ENCODE assay signal across 9 cellular contexts in the genomic region with DNA sequence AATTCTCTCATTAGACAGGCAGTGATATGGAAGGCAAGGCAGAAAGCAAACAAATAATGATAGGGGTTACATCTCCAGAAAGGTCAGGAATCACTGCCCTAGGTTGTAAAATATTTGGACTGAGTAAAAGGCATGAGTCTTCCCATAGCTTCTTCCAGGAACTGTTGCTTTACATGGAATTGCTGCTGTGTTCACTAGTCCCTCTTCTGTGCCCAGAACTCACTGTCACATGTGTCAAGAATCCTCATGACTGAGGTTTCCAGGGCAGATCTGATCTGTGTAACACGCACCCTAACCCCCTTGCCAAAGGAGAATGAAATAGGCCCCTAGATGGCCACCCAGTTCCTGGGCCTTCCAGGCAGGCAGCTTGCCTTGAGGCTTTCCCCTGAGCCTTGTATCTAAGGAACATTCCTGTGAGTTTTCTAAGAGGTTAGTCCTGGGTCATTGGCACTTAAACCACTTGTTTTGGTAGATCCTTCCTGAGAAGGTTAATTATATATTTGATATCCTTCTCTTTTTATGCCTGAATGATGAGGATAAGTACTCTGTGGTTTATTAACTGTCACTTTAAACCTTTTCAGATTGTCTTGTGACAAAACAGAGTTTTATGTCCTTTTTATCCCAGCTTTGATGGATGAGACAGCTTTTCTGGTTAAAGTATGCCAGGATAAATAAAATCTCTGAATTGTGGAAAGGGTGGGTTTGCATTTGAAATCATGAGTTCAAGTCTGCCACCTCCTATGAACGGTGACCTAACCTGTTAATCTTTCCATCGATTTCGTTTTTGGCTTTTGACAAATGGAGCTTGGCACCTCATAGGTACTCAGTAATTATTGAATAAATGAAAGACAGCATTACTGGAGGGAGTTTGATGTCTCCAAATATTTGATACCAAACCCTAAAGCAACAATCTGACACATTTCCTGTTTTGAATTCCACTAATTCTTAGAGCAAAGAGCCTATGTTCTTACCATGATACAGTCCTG.
DNase-seq lines count a peak whose midpoint lies in the region; ATAC-seq, FAIRE-seq and TF ChIP-seq lines count a peak whose summit lies in the region.
"Had no signal": no experiment of that assay in that cellular context is flagged by ENCODE, and none has a peak within 500 bp of the region (broad histone marks: within the 10 kb centered on the region; RNA-seq: fewer than 3 reads in every experiment).

No MANE protein-coding gene starts in this region.

- H3K9ac ChIP-seq in astrocyte (ENCODE audit: low read length) (no peak overlapping the region), mesenchymal stem cell (ENCODE audit: low read length) (peak overlapping the region; percentile 27)

- H2AFZ ChIP-seq in astrocyte (ENCODE audit: low read depth, low read length) (no peak overlapping the region), mesenchymal stem cell (ENCODE audit: low read depth, low read length) (no peak overlapping the region)

- no peaks in the 10 kb centered on the region for H3K9me3 ChIP-seq in astrocyte (ENCODE audit: insufficient read depth, low read depth, low read length)
- H3K9me3 ChIP-seq in mesenchymal stem cell (ENCODE audit: control insufficient read depth, low read length) = no peaks in the 10 kb centered on the region

- WGBS in mesenchymal stem cell = 100% methylated on average over 4 of the region's 4 CpGs

- H3K27ac Mint-ChIP-seq in stimulated activated naive CD8-positive, alpha-beta T cell treated with anti-CD3 and anti-CD28 coated beads, Interleukin-15, Interleukin-2, amounts not matched to agents 100 ng/mL and 50 ng/mL, for 24 hours = peak overlapping the region; percentile 97
- H3K27ac Mint-ChIP-seq in astrocyte (ENCODE audit: unreplicated experiment) = no peak overlapping the region

- H2BK15ac ChIP-seq in mesenchymal stem cell (ENCODE audit: low read depth, poor library complexity, severe bottlenecking) = no peak overlapping the region

- no peaks in the 10 kb centered on the region for H3K79me2 ChIP-seq in astrocyte (ENCODE audit: insufficient read depth, low read length)

- peaks cover 5% of the 10 kb centered on the region for H3K79me1 ChIP-seq in mesenchymal stem cell (replicated peaks; ENCODE audit: low read length, poor library complexity, severe bottlenecking)

- no peak overlapping the region for H3K4me3 ChIP-seq in astrocyte (ENCODE audit: insufficient read depth, low read depth, low read length)
- H3K4me3 ChIP-seq in mesenchymal stem cell (ENCODE audit: insufficient read depth in 1 of 2, low read depth in 1 of 2, low read length in 2 of 2) = no peak overlapping the region

- TF ChIP-seq CTCF in astrocyte (IDR thresholded peaks at IDR 0.05; ENCODE audit: insufficient read depth, low read depth, low read length) = no peak

- H3K4me3 Mint-ChIP-seq in stimulated activated naive CD8-positive, alpha-beta T cell treated with anti-CD3 and anti-CD28 coated beads, Interleukin-15, Interleukin-2, amounts not matched to agents 100 ng/mL and 50 ng/mL, for 24 hours = no peak overlapping the region
- H3K4me3 Mint-ChIP-seq in astrocyte (ENCODE audit: unreplicated experiment) = no peak overlapping the region

- no peak overlapping the region for H2BK120ac ChIP-seq in mesenchymal stem cell (ENCODE audit: low read depth, low read length)

- H3K4ac ChIP-seq in mesenchymal stem cell (ENCODE audit: low read depth in 1 of 2, low read length in 2 of 2) = no peak overlapping the region

- H3K36me3 Mint-ChIP-seq in stimulated activated naive CD8-positive, alpha-beta T cell treated with anti-CD3 and anti-CD28 coated beads, Interleukin-15, Interleukin-2, amounts not matched to agents 100 ng/mL and 50 ng/mL, for 24 hours (ENCODE audit: low read depth) = peaks cover 79% of the 10 kb centered on the region
- H3K36me3 Mint-ChIP-seq in astrocyte (ENCODE audit: low read depth, unreplicated experiment) = peaks cover 13% of the 10 kb centered on the region

- H3K27me3 Mint-ChIP-seq in stimulated activated naive CD8-positive, alpha-beta T cell treated with anti-CD3 and anti-CD28 coated beads, Interleukin-15, Interleukin-2, amounts not matched to agents 100 ng/mL and 50 ng/mL, for 24 hours = no peaks in the 10 kb centered on the region
- no peaks in the 10 kb centered on the region for H3K27me3 Mint-ChIP-seq in astrocyte (ENCODE audit: low read depth, unreplicated experiment)

- no peak overlapping the region for H2BK5ac ChIP-seq in mesenchymal stem cell (ENCODE audit: low read depth, low read length, poor library complexity, severe bottlenecking)

- H3K36me3 ChIP-seq in astrocyte (ENCODE audit: insufficient read depth, low read length) (no peaks in the 10 kb centered on the region), mesenchymal stem cell (ENCODE audit: control insufficient read depth in 1 of 2, insufficient read depth in 2 of 2, low read depth in 1 of 2, low read length in 2 of 2) (peaks cover 6 to 22% of the 10 kb centered on the region in 2 experiments)

- H3K23ac ChIP-seq in mesenchymal stem cell (ENCODE audit: low read length in 2 of 2) = no peak overlapping the region

- peak; percentile 68 for FAIRE-seq in astrocyte (lab: Jason Lieb, UNC)

- H3K4me2 ChIP-seq in astrocyte (ENCODE audit: low read length) (peak overlapping the region; percentile 36), mesenchymal stem cell (ENCODE audit: low read length, poor library complexity, severe bottlenecking) (no peak overlapping the region)

- peak overlapping the region in 1 of 2 experiments; percentile 37 for H3K18ac ChIP-seq in mesenchymal stem cell (ENCODE audit: low read depth in 1 of 2, low read length in 2 of 2)

- H4K20me1 ChIP-seq in astrocyte (ENCODE audit: insufficient read depth, low read length) = no peaks in the 10 kb centered on the region

- peak overlapping the region; percentile 70 for H3K27ac ChIP-seq in astrocyte (ENCODE audit: low read depth, low read length)
- peak overlapping the region; percentile 18 for H3K27ac ChIP-seq in mesenchymal stem cell (ENCODE audit: low read length, poor library complexity, severe bottlenecking)

- no peak overlapping the region for H2AK5ac ChIP-seq in mesenchymal stem cell (ENCODE audit: low read length, severe bottlenecking)

- H2BK12ac ChIP-seq in mesenchymal stem cell (ENCODE audit: low read length in 2 of 2) = no peak overlapping the region

- no peak overlapping the region for H4K91ac ChIP-seq in mesenchymal stem cell (ENCODE audit: low read length)

- H3K4me1 ChIP-seq in astrocyte (ENCODE audit: insufficient read depth, low read length) = peaks cover 30% of the 10 kb centered on the region
- peaks cover 14% of the 10 kb centered on the region for H3K4me1 ChIP-seq in mesenchymal stem cell (ENCODE audit: control insufficient read depth, insufficient read depth, low read depth, low read length)

- DNase-seq in stimulated activated naive CD8-positive, alpha-beta T cell treated with anti-CD3 and anti-CD28 coated beads, Interleukin-15, Interleukin-2, amounts not matched to agents 100 U/mL and 50 U/mL, for 24 hours = no peak
- DNase-seq in astrocyte (ENCODE audit: low read depth) (peak; percentile 94), mesenchymal stem cell (peak; percentile 28), NCI-H82 treated with DMSO at 0.1 percent for 48 hours (lab: John Stamatoyannopoulos, UW; ENCODE audit: unreplicated experiment) (no peak), NOMO-1 (lab: John Stamatoyannopoulos, UW; ENCODE audit: unreplicated experiment in 2 of 2) (no peak), NCI-H146 (lab: John Stamatoyannopoulos, UW) (no peak)
- no peak for DNase-seq in activated effector memory CD4-positive, alpha-beta T cell treated with anti-CD3 and anti-CD28 coated beads, Interleukin-2, amount 50 U/mL, for 16 hours
- DNase-seq: KG1 had no signal

- no peak overlapping the region for H4K8ac ChIP-seq in mesenchymal stem cell (ENCODE audit: low read length)

- H3K4me1 Mint-ChIP-seq in stimulated activated naive CD8-positive, alpha-beta T cell treated with anti-CD3 and anti-CD28 coated beads, Interleukin-15, Interleukin-2, amounts not matched to agents 100 ng/mL and 50 ng/mL, for 24 hours (ENCODE audit: low read depth) = peaks cover 92% of the 10 kb centered on the region
- H3K4me1 Mint-ChIP-seq in astrocyte (ENCODE audit: low read depth, unreplicated experiment) = peaks cover 22% of the 10 kb centered on the region

- no peak overlapping the region for H3K14ac ChIP-seq in mesenchymal stem cell (ENCODE audit: low read length in 2 of 2)

- no peaks in the 10 kb centered on the region for H3K9me3 Mint-ChIP-seq in stimulated activated naive CD8-positive, alpha-beta T cell treated with anti-CD3 and anti-CD28 coated beads, Interleukin-15, Interleukin-2, amounts not matched to agents 100 ng/mL and 50 ng/mL, for 24 hours
- H3K9me3 Mint-ChIP-seq in astrocyte (ENCODE audit: unreplicated experiment) = no peaks in the 10 kb centered on the region

- no peaks in the 10 kb centered on the region for H3K27me3 ChIP-seq in astrocyte (ENCODE audit: insufficient read depth, low read length)
- no peaks in the 10 kb centered on the region for H3K27me3 ChIP-seq in mesenchymal stem cell (ENCODE audit: control insufficient read depth in 1 of 2, insufficient read depth in 1 of 2, low read length in 2 of 2)

- ATAC-seq in stimulated activated naive CD8-positive, alpha-beta T cell treated with anti-CD3 and anti-CD28 coated beads, Interleukin-15, Interleukin-2, amounts not matched to agents 100 U/mL and 50 U/mL, for 24 hours = no peak

Comparison
In these comparisons a context has a peak if more than half of its experiments do, and no peak if none do; other contexts are left out.
1. DNase-seq: peak in astrocyte (single experiment) and mesenchymal stem cell (single experiment); none in stimulated activated naive CD8-positive, alpha-beta T cell treated with anti-CD3 and anti-CD28 coated beads, Interleukin-15, Interleukin-2, amounts not matched to agents 100 U/mL and 50 U/mL, for 24 hours (single experiment), activated effector memory CD4-positive, alpha-beta T cell treated with anti-CD3 and anti-CD28 coated beads, Interleukin-2, amount 50 U/mL, for 16 hours (single experiment), NCI-H82 treated with DMSO at 0.1 percent for 48 hours (single experiment), NOMO-1 (0 of 2) and NCI-H146 (single experiment).